ENCODE assay signal across 8 cellular contexts in genomic region chr16:70453891-70454220, GRCh38. TPM values are rescaled to one million over a fixed set of nuclear protein-coding genes. Genes with fewer than 3 reads are reported as not detected.
DNase-seq lines count a peak whose midpoint lies in the region; ATAC-seq and TF ChIP-seq lines count a peak whose summit lies in the region.

No MANE protein-coding gene starts in this region.

- H3K36me3 Mint-ChIP-seq in activated CD4-positive, alpha-beta T cell treated with anti-CD3 and anti-CD28 coated beads, Interleukin-2, amount 10 ng/mL, durations not matched to agents 7 days and 5 days (ENCODE audit: low read depth), result no peaks in the 10 kb centered on the region
- no peaks in the 10 kb centered on the region for H3K36me3 Mint-ChIP-seq in osteocyte (ENCODE audit: unreplicated experiment)

- peak overlapping the region; percentile 85 for H3K4me3 ChIP-seq in fibroblast of mammary gland (ENCODE audit: control insufficient read depth, low read depth, low read length)

- CTCF ChIA-PET in activated CD4-positive, alpha-beta T cell treated with anti-CD3 and anti-CD28 coated beads, Interleukin-2, amount 10 ng/mL, durations not matched to agents 7 days and 5 days (lab: Charles Lee), result interaction anchor here (0.6 to 1.4 kb wide), 4 partner anchors 14 to 60 kb away, joined by 3 to 4 read pairs (median 3); partner anchors contain the start of gene ST3GAL2

- TF ChIP-seq CTCF in fibroblast of mammary gland (conservative IDR thresholded peaks at IDR 0.05; ENCODE audit: control insufficient read depth, insufficient read depth, low read depth, low read length) (no peak), osteocyte (IDR thresholded peaks at IDR 0.05) (no peak)

- no peak for DNase-seq in activated CD4-positive, alpha-beta T cell treated with anti-CD3 and anti-CD28 coated beads, Interleukin-2, amount 10 ng/mL, durations not matched to agents 7 days and 5 days
- DNase-seq in activated CD4-positive, alpha-beta T cell treated with anti-CD3 and anti-CD28 coated beads, Interleukin-2, amount 50 U/mL, for 1 hour, result no peak
- peak; percentile 62 for DNase-seq in SK-MEL-5 (ENCODE audit: low read depth, low spot score)
- no peak for DNase-seq in fibroblast of mammary gland (ENCODE audit: low read depth)
- DNase-seq in osteocyte (ENCODE audit: extremely low spot score, unreplicated experiment), result no peak
- DNase-seq in C1 segment of cervical spinal cord (lab: John Stamatoyannopoulos, UW), result no peak

- peak overlapping the region; percentile 89 for H3K27ac Mint-ChIP-seq in activated CD4-positive, alpha-beta T cell treated with anti-CD3 and anti-CD28 coated beads, Interleukin-2, amount 10 ng/mL, durations not matched to agents 7 days and 5 days
- H3K27ac Mint-ChIP-seq in osteocyte (ENCODE audit: unreplicated experiment), result peak overlapping the region; percentile 92

- peak overlapping the region; percentile 90 for H3K4me3 Mint-ChIP-seq in activated CD4-positive, alpha-beta T cell treated with anti-CD3 and anti-CD28 coated beads, Interleukin-2, amount 10 ng/mL, durations not matched to agents 7 days and 5 days
- peak overlapping the region; percentile 77 for H3K4me3 Mint-ChIP-seq in osteocyte (ENCODE audit: unreplicated experiment)

- ATAC-seq in HG03521 (IDR thresholded peaks at IDR 0.05; ENCODE audit: unreplicated experiment), result no peak
- ATAC-seq in GM21447 (IDR thresholded peaks at IDR 0.05; ENCODE audit: unreplicated experiment), result no peak

- POLR2A ChIA-PET in activated CD4-positive, alpha-beta T cell treated with anti-CD3 and anti-CD28 coated beads, Interleukin-2, amount 10 ng/mL, durations not matched to agents 7 days and 5 days (lab: Charles Lee), result no interaction called here

- no peaks in the 10 kb centered on the region for H3K9me3 Mint-ChIP-seq in activated CD4-positive, alpha-beta T cell treated with anti-CD3 and anti-CD28 coated beads, Interleukin-2, amount 10 ng/mL, durations not matched to agents 7 days and 5 days
- H3K9me3 Mint-ChIP-seq in osteocyte (ENCODE audit: unreplicated experiment), result no peaks in the 10 kb centered on the region

- peaks cover 24% of the 10 kb centered on the region for H3K4me1 Mint-ChIP-seq in activated CD4-positive, alpha-beta T cell treated with anti-CD3 and anti-CD28 coated beads, Interleukin-2, amount 10 ng/mL, durations not matched to agents 7 days and 5 days
- peaks cover 12% of the 10 kb centered on the region for H3K4me1 Mint-ChIP-seq in osteocyte (ENCODE audit: unreplicated experiment)

- no peaks in the 10 kb centered on the region for H3K27me3 Mint-ChIP-seq in activated CD4-positive, alpha-beta T cell treated with anti-CD3 and anti-CD28 coated beads, Interleukin-2, amount 10 ng/mL, durations not matched to agents 7 days and 5 days
- H3K27me3 Mint-ChIP-seq in osteocyte (ENCODE audit: unreplicated experiment), result no peaks in the 10 kb centered on the region

- in situ Hi-C loops in SK-MEL-5 (cut with HindIII; ENCODE audit: low pct_unique_long_range_greater_than_20kb, low sequenced_read_pairs), result no loop called here

RNA-seq across cellular contexts. Expression of gene FCSK, which starts 0.5 kb away (rescaled TPM):
- 10 to 100 TPM; 16.8 to 18.8 TPM for total RNA-seq in activated CD4-positive, alpha-beta T cell treated with anti-CD3 and anti-CD28 coated beads, Interleukin-2, amount 10 ng/mL, durations not matched to agents 7 days and 5 days
- 8.4 and 10.5 TPM in 2 replicates for total RNA-seq in SK-MEL-5 (2014; rRNA removed; shearing (Covaris generic))
- 8.9 and 9.6 TPM in 2 replicates for polyA plus RNA-seq in SK-MEL-5 (2015; cell fraction: cytosol; rRNA removed)
- 53.8 and 63.2 TPM in 2 replicates for polyA plus RNA-seq in SK-MEL-5 (2015; cell fraction: nucleus; rRNA removed)
- 16.8 and 18.4 TPM in 2 replicates for total RNA-seq in osteocyte

RNA-seq across cellular contexts. Expression of gene ST3GAL2, which starts 15.0 kb away (rescaled TPM):
- total RNA-seq in activated CD4-positive, alpha-beta T cell treated with anti-CD3 and anti-CD28 coated beads, Interleukin-2, amount 10 ng/mL, durations not matched to agents 7 days and 5 days, result 10 to 100 TPM; 24.5 to 25.6 TPM
- 13.7 and 18.5 TPM in 2 replicates for total RNA-seq in SK-MEL-5 (2014; rRNA removed; shearing (Covaris generic))
- polyA plus RNA-seq in SK-MEL-5 (2015; cell fraction: cytosol; rRNA removed), result 30.4 and 30.5 TPM in 2 replicates
- polyA plus RNA-seq in SK-MEL-5 (2015; cell fraction: nucleus; rRNA removed), result 8.6 and 9.6 TPM in 2 replicates
- total RNA-seq in osteocyte, result 66.5 and 67.6 TPM in 2 replicates
